In genomic region chr13:109780880-109781383, GRCh38 we compare ENCODE assay signal across 10 cellular contexts. TPM values are rescaled to one million over a fixed set of nuclear protein-coding genes. Genes with fewer than 3 reads are reported as not detected.
DNase-seq lines count a peak whose midpoint lies in the region; ATAC-seq and TF ChIP-seq lines count a peak whose summit lies in the region.
"Had no signal": no experiment of that assay in that cellular context is flagged by ENCODE, and none has a peak within 500 bp of the region (broad histone marks: within the 10 kb centered on the region; RNA-seq: fewer than 3 reads in every experiment).

No MANE protein-coding gene starts in this region.

- BruUV-seq in Panc1 (replicated peaks; lab: Mats Ljungman, UMichigan), result no TSS peak

- POLR2A ChIA-PET in CD8-positive, alpha-beta memory T cell (lab: Charles Lee), result no interaction called here
- POLR2A ChIA-PET in Panc1 (lab: Charles Lee), result no interaction called here

- TF ChIP-seq CTCF in Panc1 (IDR thresholded peaks at IDR 0.05) (no peak), fibroblast of mammary gland (conservative IDR thresholded peaks at IDR 0.05; ENCODE audit: control insufficient read depth, insufficient read depth, low read depth, low read length) (no peak), retinal pigment epithelial cell (conservative IDR thresholded peaks at IDR 0.05; ENCODE audit: low read depth, low read length) (no peak)

- H3K27me3 ChIP-seq in CD8-positive, alpha-beta memory T cell (ENCODE audit: insufficient read depth, low read length, poor library complexity, severe bottlenecking), result no peaks in the 10 kb centered on the region
- no peaks in the 10 kb centered on the region for H3K27me3 ChIP-seq in Panc1 (ENCODE audit: control insufficient read depth, insufficient read depth, low read length)

- H3K27me3 Mint-ChIP-seq in CD8-positive, alpha-beta memory T cell, result peaks cover 0 to 2% of the 10 kb centered on the region in 2 donors

- H3K4me1 ChIP-seq in CD8-positive, alpha-beta memory T cell (ENCODE audit: insufficient read depth, low read length), result peaks cover 48% of the 10 kb centered on the region
- H3K4me1 ChIP-seq in Panc1 (ENCODE audit: control insufficient read depth, insufficient read depth, low read length), result peaks cover 20% of the 10 kb centered on the region

- peak overlapping the region in 5 of 7 donors; percentile 9 to 76 (median 50) for H3K4me3 Mint-ChIP-seq in CD8-positive, alpha-beta memory T cell

- CTCF ChIA-PET in CD8-positive, alpha-beta memory T cell (lab: Charles Lee), result interaction anchor here (1.4 kb wide), 1 partner anchor 10 kb away, joined by 4 read pairs; no protein-coding TSS in a partner anchor
- CTCF ChIA-PET in Panc1 (lab: Charles Lee), result no interaction called here

- H3K4me3 ChIP-seq in CD8-positive, alpha-beta memory T cell (ENCODE audit: low read length), result no peak overlapping the region
- H3K4me3 ChIP-seq in Panc1 (ENCODE audit: low read depth in 2 of 2, low read length in 2 of 2), result peak overlapping the region; percentile 49 to 72
- H3K4me3 ChIP-seq in fibroblast of mammary gland (ENCODE audit: control insufficient read depth, low read depth, low read length), result peak overlapping the region; percentile 77
- H3K4me3 ChIP-seq in retinal pigment epithelial cell (ENCODE audit: low read length), result peak overlapping the region; percentile 76
- H3K4me3 ChIP-seq: GM12878 had no signal

- H3K9me3 Mint-ChIP-seq in CD8-positive, alpha-beta memory T cell, result no peaks in the 10 kb centered on the region

- no peaks in the 10 kb centered on the region for H3K36me3 ChIP-seq in CD8-positive, alpha-beta memory T cell (ENCODE audit: insufficient read depth, low read length)
- H3K36me3 ChIP-seq in Panc1 (ENCODE audit: control insufficient read depth, insufficient read depth, low read length), result no peaks in the 10 kb centered on the region

- no peaks in the 10 kb centered on the region for H3K9me3 ChIP-seq in CD8-positive, alpha-beta memory T cell (ENCODE audit: low read length)
- no peaks in the 10 kb centered on the region for H3K9me3 ChIP-seq in Panc1 (ENCODE audit: control insufficient read depth, insufficient read depth, low read depth, low read length)

- peaks cover 44 to 49% (median 48%) of the 10 kb centered on the region in 3 donors for H3K4me1 Mint-ChIP-seq in CD8-positive, alpha-beta memory T cell

- in situ Hi-C loops in Panc1 (cut with HindIII; ENCODE audit: low pct_unique_long_range_greater_than_20kb, low sequenced_read_pairs), result no loop called here

- intact Hi-C loops in Panc1 (cut with micrococcal nuclease; ENCODE audit: unreplicated experiment), result loop anchor here (5.0 kb wide), 3 partner anchors 509 to 819 kb away; no protein-coding TSS in a partner anchor
- intact Hi-C loops in posterior vena cava (cut with DNase I), result loop anchor here (5.0 to 10.0 kb wide), 3 partner anchors 331 to 816 kb away; no protein-coding TSS in a partner anchor

- DNase-seq in CD8-positive, alpha-beta memory T cell, result no peak
- no peak for DNase-seq in Panc1 (ENCODE audit: low read depth, low spot score)
- no peak for DNase-seq in fibroblast of mammary gland (ENCODE audit: low read depth)
- no peak for DNase-seq in retinal pigment epithelial cell (ENCODE audit: low read depth)
- DNase-seq in HK-2 (ENCODE audit: unreplicated experiment), result no peak
- DNase-seq in posterior vena cava (ENCODE audit: low spot score), result no peak
- no peak for DNase-seq in kidney tubule cell (ENCODE audit: low spot score)
- DNase-seq: occipital lobe had no signal

- H3K27ac ChIP-seq in CD8-positive, alpha-beta memory T cell (ENCODE audit: low read depth, low read length), result no peak overlapping the region
- H3K27ac ChIP-seq in Panc1 (ENCODE audit: low read length), result peak overlapping the region; percentile 69

- peaks cover 0 to 9% (median 2%) of the 10 kb centered on the region in 3 donors for H3K36me3 Mint-ChIP-seq in CD8-positive, alpha-beta memory T cell

- peak overlapping the region in 5 of 8 donors; percentile 6 to 78 (median 41) for H3K27ac Mint-ChIP-seq in CD8-positive, alpha-beta memory T cell

- ATAC-seq in Panc1 (no peak), HG03025 (IDR thresholded peaks at IDR 0.05; ENCODE audit: low FRiP score, unreplicated experiment) (no peak)
- ATAC-seq: GM12878 had no signal

RNA-seq across cellular contexts. Expression of gene IRS2, which starts 5.5 kb away (rescaled TPM):
- 1 to 10 TPM; 1.7 to 2.1 TPM for total RNA-seq in CD8-positive, alpha-beta memory T cell
- polyA plus RNA-seq in CD8-positive, alpha-beta memory T cell, result 2.3 TPM
- 5.9 TPM for total RNA-seq in Panc1 (2021; ENCODE audit: unreplicated experiment)
- polyA plus RNA-seq in Panc1 (2012; ENCODE audit: insufficient read length), result 4.7 TPM
- 10 to 100 TPM; 15.9 to 25.1 TPM for total RNA-seq in posterior vena cava
